35 cellular contexts compared by ENCODE assay signal in genomic region chr14:34172052-34172451, GRCh38.
"Had no signal": no experiment of that assay in that cellular context is flagged by ENCODE, and none has a peak within 500 bp of the region (broad histone marks: within the 10 kb centered on the region; RNA-seq: fewer than 3 reads in every experiment).

No MANE protein-coding gene starts in this region.

- H3K4me3 ChIP-seq: ascending aorta, breast epithelium, cardiac muscle cell, colonic mucosa, esophagus squamous epithelium, gastroesophageal sphincter had no signal

- H3K4me1 ChIP-seq: breast epithelium, colonic mucosa, esophagus squamous epithelium had no signal

- H3K27me3 Mint-ChIP-seq: activated CD4-positive, alpha-beta T cell treated with anti-CD3 and anti-CD28 coated beads for 36 hours; T-helper 17 cell had no signal

- ATAC-seq: activated CD4-positive, alpha-beta T cell treated with anti-CD3 and anti-CD28 coated beads for 36 hours; activated CD8-positive, alpha-beta memory T cell treated with anti-CD3 and anti-CD28 coated beads, Interleukin-2, amount 10 ng/mL, durations not matched to agents 7 days and 5 days; activated CD8-positive, alpha-beta T cell treated with anti-CD3 and anti-CD28 coated beads, Interleukin-2, amount 10 ng/mL, durations not matched to agents 7 days and 5 days; activated naive CD4-positive, alpha-beta T cell treated with anti-CD3 and anti-CD28 coated beads, Interleukin-2, amount 50 U/mL, for 72 hours; gastroesophageal sphincter; T-helper 17 cell had no signal

- DNase-seq: activated CD4-positive, alpha-beta memory T cell treated with anti-CD3 and anti-CD28 coated beads for 36 hours; activated CD4-positive, alpha-beta T cell treated with anti-CD3 and anti-CD28 coated beads for 36 hours; activated CD4-positive, alpha-beta T cell treated with anti-CD3 and anti-CD28 coated beads, Interleukin-2, amount 10 ng/mL, durations not matched to agents 24 days and 14 days; activated CD4-positive, CD25-positive, alpha-beta regulatory T cell; activated CD4-positive, CD25-positive, alpha-beta regulatory T cell treated with anti-CD3 and anti-CD28 coated beads, Interleukin-2, amount 50 U/mL, for 72 hours; activated CD8-positive, alpha-beta memory T cell treated with anti-CD3 and anti-CD28 coated beads, Interleukin-2, amount 10 ng/mL, durations not matched to agents 7 days and 5 days; activated CD8-positive, alpha-beta memory T cell treated with anti-CD3 and anti-CD28 coated beads, Interleukin-2, amount 50 U/mL, for 4 hours; activated CD8-positive, alpha-beta T cell treated with anti-CD3 and anti-CD28 coated beads, Interleukin-2, amount 10 ng/mL, durations not matched to agents 7 days and 5 days; activated effector memory CD4-positive, alpha-beta T cell treated with anti-CD3 and anti-CD28 coated beads, Interleukin-2, amount 50 U/mL, for 16 hours; activated naive CD4-positive, alpha-beta T cell; activated naive CD4-positive, alpha-beta T cell treated with anti-CD3 and anti-CD28 coated beads, Interleukin-2, amount 10 ng/mL, durations not matched to agents 7 days and 5 days; activated naive CD8-positive, alpha-beta T cell treated with anti-CD3 and anti-CD28 coated beads, Interleukin-2, amount 10 ng/mL, durations not matched to agents 7 days and 5 days; activated T-cell treated with anti-CD3 and anti-CD28 coated beads, Interleukin-2, amount 50 U/mL, for 1 hour; activated T-cell treated with anti-CD3 and anti-CD28 coated beads, Interleukin-2, amount 50 U/mL, for 48 hours; central memory CD4-positive, alpha-beta T cell; cerebellar nuclear complex; colonic mucosa; effector CD8-positive, alpha-beta T cell; esophagus squamous epithelium; foreskin melanocyte; T-helper 1 cell; T-helper 17 cell; T1000 had no signal

- H3K4me3 Mint-ChIP-seq: activated CD4-positive, alpha-beta memory T cell treated with anti-CD3 and anti-CD28 coated beads for 36 hours; activated CD4-positive, alpha-beta T cell treated with anti-CD3 and anti-CD28 coated beads for 36 hours; activated CD4-positive, alpha-beta T cell treated with anti-CD3 and anti-CD28 coated beads, Interleukin-2, amount 10 ng/mL, durations not matched to agents 24 days and 14 days; activated CD8-positive, alpha-beta memory T cell treated with anti-CD3 and anti-CD28 coated beads, Interleukin-2, amount 10 ng/mL, durations not matched to agents 7 days and 5 days; activated CD8-positive, alpha-beta T cell treated with anti-CD3 and anti-CD28 coated beads, Interleukin-2, amount 10 ng/mL, durations not matched to agents 7 days and 5 days; activated naive CD4-positive, alpha-beta T cell treated with anti-CD3 and anti-CD28 coated beads, Interleukin-2, amount 10 ng/mL, durations not matched to agents 7 days and 5 days; activated naive CD8-positive, alpha-beta T cell treated with anti-CD3 and anti-CD28 coated beads, Interleukin-2, amount 10 ng/mL, durations not matched to agents 7 days and 5 days; activated T-helper 1 cell treated with anti-CD3 and anti-CD28 coated beads, Interleukin-12 subunit alpha, Interleukin-12 subunit beta, Interleukin-2, Interleukin-4 antibody, amounts not matched to agents 30 ng/mL and 10 ng/mL and 1 ng/mL, durations not matched to agents 14 hours and 24 hours and 36 hours; T-helper 17 cell; T-helper 2 cell treated with Interferon-gamma antibody and Interleukin-4, amounts not matched to agents 5 μg/mL and 100 μg/mL, for 36 hours had no signal

- H3K9me3 ChIP-seq: ascending aorta, breast epithelium, colonic mucosa, esophagus squamous epithelium, gastroesophageal sphincter had no signal

- H3K4me1 Mint-ChIP-seq: activated CD4-positive, alpha-beta T cell treated with anti-CD3 and anti-CD28 coated beads for 36 hours; activated CD4-positive, alpha-beta T cell treated with anti-CD3 and anti-CD28 coated beads, Interleukin-2, amount 10 ng/mL, durations not matched to agents 24 days and 14 days; activated CD8-positive, alpha-beta memory T cell treated with anti-CD3 and anti-CD28 coated beads, Interleukin-2, amount 10 ng/mL, durations not matched to agents 7 days and 5 days; activated naive CD4-positive, alpha-beta T cell treated with anti-CD3 and anti-CD28 coated beads, Interleukin-2, amount 10 ng/mL, durations not matched to agents 7 days and 5 days; activated naive CD8-positive, alpha-beta T cell treated with anti-CD3 and anti-CD28 coated beads, Interleukin-2, amount 10 ng/mL, durations not matched to agents 7 days and 5 days had no signal

- H3K27me3 ChIP-seq: ascending aorta, breast epithelium, cardiac muscle cell, colonic mucosa, esophagus squamous epithelium, gastroesophageal sphincter had no signal

- FAIRE-seq: endometrium, endothelial cell of umbilical vein had no signal

- H3K27ac Mint-ChIP-seq: activated CD4-positive, alpha-beta memory T cell treated with anti-CD3 and anti-CD28 coated beads for 36 hours; activated CD4-positive, alpha-beta T cell treated with anti-CD3 and anti-CD28 coated beads for 36 hours; activated CD4-positive, alpha-beta T cell treated with anti-CD3 and anti-CD28 coated beads, Interleukin-2, amount 10 ng/mL, durations not matched to agents 24 days and 14 days; activated CD8-positive, alpha-beta memory T cell treated with anti-CD3 and anti-CD28 coated beads, Interleukin-2, amount 10 ng/mL, durations not matched to agents 7 days and 5 days; activated CD8-positive, alpha-beta T cell treated with anti-CD3 and anti-CD28 coated beads, Interleukin-2, amount 10 ng/mL, durations not matched to agents 7 days and 5 days; activated naive CD4-positive, alpha-beta T cell treated with anti-CD3 and anti-CD28 coated beads, Interleukin-2, amount 10 ng/mL, durations not matched to agents 7 days and 5 days; activated naive CD4-positive, alpha-beta T cell treated with anti-CD3 and anti-CD28 coated beads, Interleukin-2, amount 50 U/mL, for 72 hours; activated naive CD8-positive, alpha-beta T cell treated with anti-CD3 and anti-CD28 coated beads, Interleukin-2, amount 10 ng/mL, durations not matched to agents 7 days and 5 days; activated T-helper 1 cell treated with anti-CD3 and anti-CD28 coated beads, Interleukin-12 subunit alpha, Interleukin-12 subunit beta, Interleukin-2, Interleukin-4 antibody, amounts not matched to agents 30 ng/mL and 10 ng/mL and 1 ng/mL, durations not matched to agents 14 hours and 24 hours and 36 hours; activated T-helper 2 cell treated with anti-CD3 and anti-CD28 coated beads, Interferon-gamma antibody, Interleukin-2, Interleukin-4, amounts not matched to agents 10 μg/mL and 5 μg/mL and 100 μg/mL, durations not matched to agents 14 hours and 24 hours and 36 hours; T-helper 17 cell; T-helper 2 cell treated with Interferon-gamma antibody and Interleukin-4, amounts not matched to agents 5 μg/mL and 100 μg/mL, for 36 hours had no signal

- H3K27ac ChIP-seq: breast epithelium, cardiac muscle cell, colonic mucosa, epithelial cell of prostate, esophagus squamous epithelium, gastroesophageal sphincter had no signal

- H3K9me3 Mint-ChIP-seq: activated CD4-positive, alpha-beta memory T cell treated with anti-CD3 and anti-CD28 coated beads for 36 hours; activated CD4-positive, alpha-beta T cell treated with anti-CD3 and anti-CD28 coated beads, Interleukin-2, amount 10 ng/mL, durations not matched to agents 24 days and 14 days; activated naive CD4-positive, alpha-beta T cell treated with anti-CD3 and anti-CD28 coated beads, Interleukin-2, amount 10 ng/mL, durations not matched to agents 7 days and 5 days; activated naive CD4-positive, alpha-beta T cell treated with anti-CD3 and anti-CD28 coated beads, Interleukin-2, amount 50 U/mL, for 72 hours; activated naive CD8-positive, alpha-beta T cell treated with anti-CD3 and anti-CD28 coated beads, Interleukin-2, amount 10 ng/mL, durations not matched to agents 7 days and 5 days; activated T-helper 1 cell treated with anti-CD3 and anti-CD28 coated beads, Interleukin-12 subunit alpha, Interleukin-12 subunit beta, Interleukin-2, Interleukin-4 antibody, amounts not matched to agents 30 ng/mL and 10 ng/mL and 1 ng/mL, durations not matched to agents 14 hours and 24 hours and 36 hours; activated T-helper 2 cell treated with anti-CD3 and anti-CD28 coated beads, Interferon-gamma antibody, Interleukin-2, Interleukin-4, amounts not matched to agents 10 μg/mL and 5 μg/mL and 100 μg/mL, durations not matched to agents 14 hours and 24 hours and 36 hours; brain; T-helper 2 cell treated with Interferon-gamma antibody and Interleukin-4, amounts not matched to agents 5 μg/mL and 100 μg/mL, for 36 hours had no signal

- H3K36me3 Mint-ChIP-seq: activated CD4-positive, alpha-beta memory T cell treated with anti-CD3 and anti-CD28 coated beads for 36 hours; activated CD8-positive, alpha-beta memory T cell treated with anti-CD3 and anti-CD28 coated beads, Interleukin-2, amount 10 ng/mL, durations not matched to agents 7 days and 5 days; activated naive CD4-positive, alpha-beta T cell treated with anti-CD3 and anti-CD28 coated beads, Interleukin-2, amount 10 ng/mL, durations not matched to agents 7 days and 5 days; activated naive CD4-positive, alpha-beta T cell treated with anti-CD3 and anti-CD28 coated beads, Interleukin-2, amount 50 U/mL, for 72 hours; activated naive CD8-positive, alpha-beta T cell treated with anti-CD3 and anti-CD28 coated beads, Interleukin-2, amount 10 ng/mL, durations not matched to agents 7 days and 5 days; brain had no signal

- H3K36me3 ChIP-seq: ascending aorta, breast epithelium, cardiac muscle cell, colonic mucosa, esophagus squamous epithelium, gastroesophageal sphincter had no signal
